21 cellular contexts compared by ENCODE assay signal in the genomic region with DNA sequence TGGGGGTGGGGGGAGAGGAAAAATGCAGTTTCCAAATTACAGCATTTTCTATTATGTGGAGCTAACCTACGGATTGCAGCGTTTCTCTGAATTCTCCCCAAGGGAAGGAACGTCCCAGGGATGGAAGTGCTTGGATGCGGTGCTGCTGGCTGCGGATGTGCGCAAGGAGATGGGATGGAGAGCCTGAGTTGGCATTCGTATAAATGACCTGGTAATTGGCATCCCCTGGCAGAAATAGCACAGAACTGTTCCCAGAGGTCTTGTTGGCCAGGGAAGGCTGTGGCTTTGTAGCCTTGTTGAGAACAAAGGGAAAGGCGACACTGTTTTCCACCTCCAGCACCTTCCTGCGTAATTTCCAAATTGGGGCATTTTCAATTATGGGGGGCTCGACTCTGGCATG. TPM values are rescaled to one million over a fixed set of nuclear protein-coding genes. Genes with fewer than 3 reads are reported as not detected.
DNase-seq lines count a peak whose midpoint lies in the region; ATAC-seq and TF ChIP-seq lines count a peak whose summit lies in the region.
"Had no signal": no experiment of that assay in that cellular context is flagged by ENCODE, and none has a peak within 500 bp of the region (broad histone marks: within the 10 kb centered on the region; RNA-seq: fewer than 3 reads in every experiment).

No MANE protein-coding gene starts in this region.

- H3K36me3 Mint-ChIP-seq in T-helper 2 cell treated with Interferon-gamma antibody and Interleukin-4, amounts not matched to agents 5 μg/mL and 100 μg/mL, for 36 hours (ENCODE audit: low read depth), result peaks cover 21% of the 10 kb centered on the region
- H3K36me3 Mint-ChIP-seq in brain (peaks cover 4% of the 10 kb centered on the region), neural crest cell (ENCODE audit: low read depth) (peaks cover 3% of the 10 kb centered on the region)
- peaks cover 25% of the 10 kb centered on the region for H3K36me3 Mint-ChIP-seq in activated CD4-positive, alpha-beta memory T cell treated with anti-CD3 and anti-CD28 coated beads, Interleukin-2, amount 10 ng/mL, durations not matched to agents 7 days and 5 days (ENCODE audit: low read depth)

- POLR2A ChIA-PET in activated CD4-positive, alpha-beta memory T cell treated with anti-CD3 and anti-CD28 coated beads, Interleukin-2, amount 10 ng/mL, durations not matched to agents 7 days and 5 days (lab: Charles Lee), result interaction anchor here (4.1 to 7.4 kb wide), 2 partner anchors 10 to 22 kb away, joined by 32 to 67 read pairs; no protein-coding TSS in a partner anchor

- intact Hi-C loops in sciatic nerve (cut with DNase I), result no loop called here

- H3K4me3 Mint-ChIP-seq in T-helper 2 cell treated with Interferon-gamma antibody and Interleukin-4, amounts not matched to agents 5 μg/mL and 100 μg/mL, for 36 hours, result peak overlapping the region; percentile 55
- peak overlapping the region in 4 of 5 experiments; percentile 34 to 65 (median 52) for H3K4me3 Mint-ChIP-seq in brain
- H3K4me3 Mint-ChIP-seq in neural crest cell, result peak overlapping the region; percentile 88
- no peak overlapping the region for H3K4me3 Mint-ChIP-seq in activated CD4-positive, alpha-beta memory T cell treated with anti-CD3 and anti-CD28 coated beads, Interleukin-2, amount 10 ng/mL, durations not matched to agents 7 days and 5 days

- TF ChIP-seq CTCF in Loucy (conservative IDR thresholded peaks at IDR 0.05; ENCODE audit: low read length) (no peak), brain (conservative IDR thresholded peaks at IDR 0.05) (no peak), neural crest cell (conservative IDR thresholded peaks at IDR 0.05) (no peak)

- H3K36me3 ChIP-seq in Loucy (ENCODE audit: insufficient read depth, low read length), result peaks cover 3% of the 10 kb centered on the region; the same call in 1 of the 2 replicates
- H3K36me3 ChIP-seq: vagina had no signal

- H3K4me1 ChIP-seq in Loucy (ENCODE audit: insufficient read depth, low read length, poor library complexity, severe bottlenecking), result peaks cover 48% of the 10 kb centered on the region

- H3K4me3 ChIP-seq in Loucy (ENCODE audit: low read length, poor library complexity, severe bottlenecking), result peak overlapping the region; percentile 9
- H3K4me3 ChIP-seq: dorsolateral prefrontal cortex, psoas muscle, SK-N-MC, vagina had no signal

- no peaks in the 10 kb centered on the region for H3K9me3 ChIP-seq in Loucy (ENCODE audit: insufficient read depth, low read depth, low read length)
- H3K9me3 ChIP-seq: psoas muscle, vagina had no signal

- H3K9ac ChIP-seq in Loucy (ENCODE audit: low read depth, low read length, poor library complexity, severe bottlenecking), result peak overlapping the region; percentile 79

- no peak overlapping the region for H2AFZ ChIP-seq in Loucy (ENCODE audit: low read length)

- ATAC-seq in HG03135 (IDR thresholded peaks at IDR 0.05; ENCODE audit: unreplicated experiment), result no peak
- no peak for ATAC-seq in sciatic nerve
- ATAC-seq: activated CD8-positive, alpha-beta T cell treated with anti-CD3 and anti-CD28 coated beads, Interleukin-2, amount 10 ng/mL, durations not matched to agents 7 days and 5 days; activated T-cell treated with anti-CD3 and anti-CD28 coated beads, Interleukin-2, amount 50 U/mL, for 72 hours; psoas muscle had no signal

- H3K79me2 ChIP-seq in Loucy (ENCODE audit: insufficient read depth, low read length), result peaks cover 43% of the 10 kb centered on the region

- no peaks in the 10 kb centered on the region for H3K27me3 Mint-ChIP-seq in T-helper 2 cell treated with Interferon-gamma antibody and Interleukin-4, amounts not matched to agents 5 μg/mL and 100 μg/mL, for 36 hours (ENCODE audit: low read depth)
- H3K27me3 Mint-ChIP-seq in brain (peaks cover 6% of the 10 kb centered on the region), neural crest cell (ENCODE audit: low read depth) (peaks cover 3% of the 10 kb centered on the region)
- H3K27me3 Mint-ChIP-seq in activated CD4-positive, alpha-beta memory T cell treated with anti-CD3 and anti-CD28 coated beads, Interleukin-2, amount 10 ng/mL, durations not matched to agents 7 days and 5 days, result no peaks in the 10 kb centered on the region

- CTCF ChIA-PET in activated CD4-positive, alpha-beta memory T cell treated with anti-CD3 and anti-CD28 coated beads, Interleukin-2, amount 10 ng/mL, durations not matched to agents 7 days and 5 days (lab: Charles Lee), result interaction anchor here (0.6 to 3.7 kb wide), 2 partner anchors 25 to 818 kb away, joined by 3 to 22 read pairs; no protein-coding TSS in a partner anchor

- no peaks in the 10 kb centered on the region for H3F3A ChIP-seq in Loucy (ENCODE audit: low read depth)

- no peak for DNase-seq in T-helper 2 cell treated with Interferon-gamma antibody and Interleukin-4, amounts not matched to agents 5 μg/mL and 100 μg/mL, for 36 hours (ENCODE audit: low spot score)
- DNase-seq in T-helper 2 cell (no peak), neural crest cell (ENCODE audit: low read depth, low spot score) (no peak), sciatic nerve (ENCODE audit: low spot score) (no peak)
- DNase-seq in activated CD4-positive, alpha-beta memory T cell treated with anti-CD3 and anti-CD28 coated beads, Interleukin-2, amount 10 ng/mL, durations not matched to agents 7 days and 5 days, result no peak
- DNase-seq: activated CD8-positive, alpha-beta T cell treated with anti-CD3 and anti-CD28 coated beads, Interleukin-2, amount 10 ng/mL, durations not matched to agents 7 days and 5 days; activated T-cell treated with anti-CD3 and anti-CD28 coated beads, Interleukin-2, amount 50 U/mL, for 72 hours; erythroblast; GF-D8; kidney glomerular epithelial cell; NCI-H1436 treated with DMSO at 0.1 percent for 48 hours; NCI-H774; psoas muscle; small intestine; stimulated activated CD4-positive, alpha-beta T cell treated with anti-CD3 and anti-CD28 coated beads, Interleukin-4, amount 100 ng/mL, for 24 hours had no signal

- peaks cover 6% of the 10 kb centered on the region for H4K20me1 ChIP-seq in Loucy (ENCODE audit: insufficient read depth, low read length, poor library complexity, severe bottlenecking)

- H3K9me2 ChIP-seq in Loucy (replicated peaks; ENCODE audit: low read depth, low read length), result no peaks in the 10 kb centered on the region

- H3K9me3 Mint-ChIP-seq in T-helper 2 cell treated with Interferon-gamma antibody and Interleukin-4, amounts not matched to agents 5 μg/mL and 100 μg/mL, for 36 hours, result no peaks in the 10 kb centered on the region
- no peaks in the 10 kb centered on the region for H3K9me3 Mint-ChIP-seq in brain
- no peaks in the 10 kb centered on the region for H3K9me3 Mint-ChIP-seq in neural crest cell
- no peaks in the 10 kb centered on the region for H3K9me3 Mint-ChIP-seq in activated CD4-positive, alpha-beta memory T cell treated with anti-CD3 and anti-CD28 coated beads, Interleukin-2, amount 10 ng/mL, durations not matched to agents 7 days and 5 days
- H3K9me3 Mint-ChIP-seq: activated T-cell treated with anti-CD3 and anti-CD28 coated beads, Interleukin-2, amount 50 U/mL, for 72 hours had no signal

- H3K27me3 ChIP-seq in Loucy (ENCODE audit: insufficient read depth, low read length, poor library complexity, severe bottlenecking), result no peaks in the 10 kb centered on the region
- H3K27me3 ChIP-seq: dorsolateral prefrontal cortex, vagina had no signal

- peaks cover 24% of the 10 kb centered on the region for H3K4me1 Mint-ChIP-seq in T-helper 2 cell treated with Interferon-gamma antibody and Interleukin-4, amounts not matched to agents 5 μg/mL and 100 μg/mL, for 36 hours (ENCODE audit: low read depth)
- H3K4me1 Mint-ChIP-seq in brain (peaks cover 28% of the 10 kb centered on the region), neural crest cell (peaks cover 27% of the 10 kb centered on the region)
- H3K4me1 Mint-ChIP-seq in activated CD4-positive, alpha-beta memory T cell treated with anti-CD3 and anti-CD28 coated beads, Interleukin-2, amount 10 ng/mL, durations not matched to agents 7 days and 5 days, result peaks cover 36% of the 10 kb centered on the region

- no peak overlapping the region for H3K27ac Mint-ChIP-seq in T-helper 2 cell treated with Interferon-gamma antibody and Interleukin-4, amounts not matched to agents 5 μg/mL and 100 μg/mL, for 36 hours
- H3K27ac Mint-ChIP-seq in brain, result peak overlapping the region in 4 of 5 experiments; percentile 11 to 59 (median 36)
- no peak overlapping the region for H3K27ac Mint-ChIP-seq in neural crest cell (ENCODE audit: unreplicated experiment)
- H3K27ac Mint-ChIP-seq in activated CD4-positive, alpha-beta memory T cell treated with anti-CD3 and anti-CD28 coated beads, Interleukin-2, amount 10 ng/mL, durations not matched to agents 7 days and 5 days, result no peak overlapping the region
- H3K27ac Mint-ChIP-seq: activated CD8-positive, alpha-beta T cell treated with anti-CD3 and anti-CD28 coated beads, Interleukin-2, amount 10 ng/mL, durations not matched to agents 7 days and 5 days had no signal

- peak overlapping the region; percentile 35 for H3K4me2 ChIP-seq in Loucy (ENCODE audit: low read depth, low read length, poor library complexity, severe bottlenecking)

RNA-seq across cellular contexts. Expression of a gene that starts 2.7 kb away (rescaled TPM):
- polyA plus RNA-seq in brain (ENCODE audit: insufficient read depth, low read depth, low replicate concordance), result 23.7 TPM
- total RNA-seq in neural crest cell (48.5 and 51.3 TPM in 2 replicates), sciatic nerve (18.0 TPM)
- 10 to 100 TPM; 59.5 to 61.9 TPM for total RNA-seq in activated CD4-positive, alpha-beta memory T cell treated with anti-CD3 and anti-CD28 coated beads, Interleukin-2, amount 10 ng/mL, durations not matched to agents 7 days and 5 days

RNA-seq across cellular contexts. Expression of a gene that starts 28.5 kb away (rescaled TPM):
- 16.3 TPM for polyA plus RNA-seq in brain (ENCODE audit: insufficient read depth, low read depth, low replicate concordance)
- total RNA-seq in neural crest cell (16.9 and 20.6 TPM in 2 replicates), sciatic nerve (8.6 TPM)
- total RNA-seq in activated CD4-positive, alpha-beta memory T cell treated with anti-CD3 and anti-CD28 coated beads, Interleukin-2, amount 10 ng/mL, durations not matched to agents 7 days and 5 days, result 10 to 100 TPM in 1 of 2 experiments, 1 to 10 TPM in 1; 9.4 to 10.4 TPM

RNA-seq across cellular contexts. Expression of a gene that starts 28.7 kb away (rescaled TPM):
- polyA plus RNA-seq in brain (ENCODE audit: insufficient read depth, low read depth, low replicate concordance), result 30.4 TPM
- total RNA-seq in neural crest cell, result 36.7 and 43.2 TPM in 2 replicates
- total RNA-seq in activated CD4-positive, alpha-beta memory T cell treated with anti-CD3 and anti-CD28 coated beads, Interleukin-2, amount 10 ng/mL, durations not matched to agents 7 days and 5 days, result 10 to 100 TPM; 19.5 to 19.8 TPM
- total RNA-seq in sciatic nerve, result 11.1 TPM

RNA-seq across cellular contexts. Expression of a gene that starts 40.0 kb away (rescaled TPM):
- 17.8 TPM for polyA plus RNA-seq in brain (ENCODE audit: insufficient read depth, low read depth, low replicate concordance)
- total RNA-seq in neural crest cell (38.3 and 41.9 TPM in 2 replicates), sciatic nerve (29.8 TPM)
- 10 to 100 TPM; 27.2 to 28.3 TPM for total RNA-seq in activated CD4-positive, alpha-beta memory T cell treated with anti-CD3 and anti-CD28 coated beads, Interleukin-2, amount 10 ng/mL, durations not matched to agents 7 days and 5 days

RNA-seq across cellular contexts. Expression of a gene that starts 42.6 kb away (rescaled TPM):
- 142 TPM for polyA plus RNA-seq in brain (ENCODE audit: insufficient read depth, low read depth, low replicate concordance)
- total RNA-seq in neural crest cell (61.1 and 62.1 TPM in 2 replicates), sciatic nerve (31.6 TPM)
- 10 to 100 TPM; 41.7 to 46.5 TPM for total RNA-seq in activated CD4-positive, alpha-beta memory T cell treated with anti-CD3 and anti-CD28 coated beads, Interleukin-2, amount 10 ng/mL, durations not matched to agents 7 days and 5 days

Comparison
In these comparisons a context has a peak if more than half of its experiments do, and no peak if none do; other contexts are left out.
1. H3K27ac Mint-ChIP-seq: peak in brain (4 of 5); none in T-helper 2 cell treated with Interferon-gamma antibody and Interleukin-4, amounts not matched to agents 5 μg/mL and 100 μg/mL, for 36 hours (single experiment), neural crest cell (single experiment) and activated CD4-positive, alpha-beta memory T cell treated with anti-CD3 and anti-CD28 coated beads, Interleukin-2, amount 10 ng/mL, durations not matched to agents 7 days and 5 days (single experiment).